13 cellular contexts compared by ENCODE assay signal in genomic region chr19:35510626-35510964, GRCh38. TPM values are rescaled to one million over a fixed set of nuclear protein-coding genes. Genes with fewer than 3 reads are reported as not detected.
DNase-seq lines count a peak whose midpoint lies in the region; ATAC-seq, FAIRE-seq and TF ChIP-seq lines count a peak whose summit lies in the region.
"Had no signal": no experiment of that assay in that cellular context is flagged by ENCODE, and none has a peak within 500 bp of the region (broad histone marks: within the 10 kb centered on the region; RNA-seq: fewer than 3 reads in every experiment).

No MANE protein-coding gene starts in this region.

- in situ Hi-C loops in K562 (cut with MboI), result no loop called here

- ATAC-seq in K562 (peak; percentile 18), upper lobe of left lung (ENCODE audit: low FRiP score in 2 of 2) (peak in 1 of 2 donors; percentile 11)

- no peak for FAIRE-seq in K562 (lab: Jason Lieb, UNC)
- FAIRE-seq: islet of Langerhans had no signal

- H3K27ac Mint-ChIP-seq in activated naive CD8-positive, alpha-beta T cell, result no peak overlapping the region
- no peak overlapping the region for H3K27ac Mint-ChIP-seq in activated naive CD8-positive, alpha-beta T cell treated with anti-CD3 and anti-CD28 coated beads for 36 hours
- H3K27ac Mint-ChIP-seq in mesothelial cell of epicardium, result peak overlapping the region; percentile 98
- H3K27ac Mint-ChIP-seq: activated T-helper 2 cell treated with anti-CD3 and anti-CD28 coated beads, Interferon-gamma antibody, Interleukin-2, Interleukin-4, amounts not matched to agents 10 μg/mL and 5 μg/mL and 100 μg/mL, durations not matched to agents 14 hours and 24 hours and 36 hours; T-helper 1 cell treated with Interleukin-12 subunit alpha and Interleukin-12 subunit beta and Interleukin-4 antibody, amounts not matched to agents 30 μg/mL and 1 μg/mL, for 36 hours had no signal

- intact Hi-C loops in K562 (cut with micrococcal nuclease), result no loop called here

- CTCF ChIA-PET in K562 (lab: Yijun Ruan, JAX; ENCODE audit: low intra/inter-chr PET ratio), result interaction anchor here (0.6 kb wide), 1 partner anchor 206 kb away, joined by 3 read pairs; no protein-coding TSS in a partner anchor

- no peak overlapping the region for H3K27ac ChIP-seq in K562 (ENCODE audit: extremely low read depth, low read depth, low read length)
- peak overlapping the region in 3 of 4 donors; percentile 75 to 81 (median 77) for H3K27ac ChIP-seq in upper lobe of left lung

- H3K4me3 ChIP-seq in K562 (no peak overlapping the region), upper lobe of left lung (peak overlapping the region in 3 of 4 donors; percentile 42 to 48 (median 45))

- TF ChIP-seq POLR2A in K562 (conservative IDR thresholded peaks at IDR 0.05), result no peak
- TF ChIP-seq POLR2A in upper lobe of left lung (IDR thresholded peaks at IDR 0.05), result no peak

- peaks cover 16% of the 10 kb centered on the region for H4K20me1 ChIP-seq in K562 (replicated peaks; ENCODE audit: control insufficient read depth, insufficient read depth, low read length)

- H3K4me1 Mint-ChIP-seq in activated naive CD8-positive, alpha-beta T cell (ENCODE audit: low read depth), result peaks cover 13% of the 10 kb centered on the region
- H3K4me1 Mint-ChIP-seq in activated naive CD8-positive, alpha-beta T cell treated with anti-CD3 and anti-CD28 coated beads for 36 hours, result peaks cover 13% of the 10 kb centered on the region
- H3K4me1 Mint-ChIP-seq in mesothelial cell of epicardium, result peaks cover 15% of the 10 kb centered on the region

- peaks cover 18% of the 10 kb centered on the region for H3K27me3 Mint-ChIP-seq in activated naive CD8-positive, alpha-beta T cell
- H3K27me3 Mint-ChIP-seq in activated naive CD8-positive, alpha-beta T cell treated with anti-CD3 and anti-CD28 coated beads for 36 hours, result peaks cover 72% of the 10 kb centered on the region
- H3K27me3 Mint-ChIP-seq in mesothelial cell of epicardium (ENCODE audit: low read depth), result peaks cover 26% of the 10 kb centered on the region

- POLR2A ChIA-PET in K562 (lab: Yijun Ruan, JAX), result interaction anchor here (0.6 to 1.3 kb wide), 7 partner anchors 8 to 385 kb away, joined by 3 to 5 read pairs (median 3); no protein-coding TSS in a partner anchor

- peak overlapping the region; percentile 71 for H3K4me3 Mint-ChIP-seq in activated naive CD8-positive, alpha-beta T cell
- no peak overlapping the region for H3K4me3 Mint-ChIP-seq in activated naive CD8-positive, alpha-beta T cell treated with anti-CD3 and anti-CD28 coated beads for 36 hours
- H3K4me3 Mint-ChIP-seq in mesothelial cell of epicardium, result peak overlapping the region; percentile 97

- H3K9me3 ChIP-seq in K562 (replicated peaks; ENCODE audit: control insufficient read depth, insufficient read depth, low read depth, low read length), result no peaks in the 10 kb centered on the region
- H3K9me3 ChIP-seq in upper lobe of left lung, result no peaks in the 10 kb centered on the region

- no peak for DNase-seq in activated naive CD8-positive, alpha-beta T cell treated with anti-CD3 and anti-CD28 coated beads for 36 hours
- DNase-seq in K562 (ENCODE audit: extremely low read depth in 1 of 4, low spot score in 3 of 4) (no peak), mesothelial cell of epicardium (ENCODE audit: low spot score in 2 of 2, unreplicated experiment in 2 of 2) (no peak), upper lobe of left lung (no peak), NCI-H146 (lab: John Stamatoyannopoulos, UW) (no peak), NCI-H1436 (lab: John Stamatoyannopoulos, UW) (no peak)
- DNase-seq in activated CD8-positive, alpha-beta memory T cell treated with anti-CD3 and anti-CD28 coated beads, Interleukin-2, amount 50 U/mL, for 48 hours, result no peak

- BruUV-seq in K562 (replicated peaks; lab: Mats Ljungman, UMichigan), result no TSS peak

- peaks cover 60 to 82% of the 10 kb centered on the region in 2 experiments for H3K27me3 ChIP-seq in K562 (ENCODE audit: control insufficient read depth in 2 of 2, insufficient read depth in 2 of 2, low read length in 2 of 2)
- H3K27me3 ChIP-seq in upper lobe of left lung, result no peaks in the 10 kb centered on the region

- no peak overlapping the region for H3K9ac ChIP-seq in K562 (ENCODE audit: insufficient read depth in 1 of 2, low read depth in 2 of 2, low read length in 2 of 2)

- 4% methylated on average over 15 of the region's 15 CpGs for WGBS in K562 (ENCODE audit: insufficient coverage, low coverage, missing lambda C conversion rate)
- WGBS in upper lobe of left lung, 2 donors, result 14% methylated on average over 12 of the region's 15 CpGs; no CpG with 5 or more reads in 1 of the 2 donors

- no peak overlapping the region for H3K4me2 ChIP-seq in K562 (ENCODE audit: insufficient read depth, low read length)

- H3K36me3 ChIP-seq in K562 (ENCODE audit: control insufficient read depth, insufficient read depth, low read length) (no peaks in the 10 kb centered on the region), upper lobe of left lung (no peaks in the 10 kb centered on the region)

- no peak for TF ChIP-seq RAD21 in K562 (CRISPR knock-in tag; conservative IDR thresholded peaks at IDR 0.05 in 1 of 2, IDR thresholded peaks at IDR 0.05 in 1 of 2)

- peaks cover 2% of the 10 kb centered on the region for H3K9me1 ChIP-seq in K562 (ENCODE audit: control insufficient read depth, insufficient read depth, low read length)

- H2AFZ ChIP-seq in K562 (ENCODE audit: low read depth, low read length), result no peak overlapping the region

- TF ChIP-seq CTCF in K562 (IDR thresholded peaks at IDR 0.05 in 2 of 3, conservative IDR thresholded peaks at IDR 0.05 in 1 of 3; ENCODE audit: insufficient read depth in 2 of 3, low read depth in 1 of 3, low read length in 3 of 3) (no peak; a peak in 1 of 6 replicates), mesothelial cell of epicardium (IDR thresholded peaks at IDR 0.05; ENCODE audit: unreplicated experiment) (peak; percentile 53), upper lobe of left lung (IDR thresholded peaks at IDR 0.05) (peak in 1 of 6 experiments; percentile 11)

- TF ChIP-seq EP300 in K562 (IDR thresholded peaks at IDR 0.05; ENCODE audit: low read length), result no peak
- TF ChIP-seq EP300 in upper lobe of left lung (IDR thresholded peaks at IDR 0.05), result no peak

- no peaks in the 10 kb centered on the region for H3K36me3 Mint-ChIP-seq in activated naive CD8-positive, alpha-beta T cell
- no peaks in the 10 kb centered on the region for H3K36me3 Mint-ChIP-seq in activated naive CD8-positive, alpha-beta T cell treated with anti-CD3 and anti-CD28 coated beads for 36 hours
- peaks cover 2% of the 10 kb centered on the region for H3K36me3 Mint-ChIP-seq in mesothelial cell of epicardium

- peaks cover 0 to 36% of the 10 kb centered on the region in 2 experiments; a peak in 4 of 5 replicates for H3K4me1 ChIP-seq in K562 (replicated peaks in 1 of 2; ENCODE audit: control insufficient read depth in 2 of 2, insufficient read depth in 2 of 2, low read length in 2 of 2)
- peaks cover 7 to 24% (median 11%) of the 10 kb centered on the region in 4 donors for H3K4me1 ChIP-seq in upper lobe of left lung

- no peaks in the 10 kb centered on the region for H3K79me2 ChIP-seq in K562 (ENCODE audit: control insufficient read depth, insufficient read depth, low read length)

- no peaks in the 10 kb centered on the region for H3K9me3 Mint-ChIP-seq in activated naive CD8-positive, alpha-beta T cell (ENCODE audit: low read depth)
- no peaks in the 10 kb centered on the region for H3K9me3 Mint-ChIP-seq in activated naive CD8-positive, alpha-beta T cell treated with anti-CD3 and anti-CD28 coated beads for 36 hours
- H3K9me3 Mint-ChIP-seq in mesothelial cell of epicardium, result no peaks in the 10 kb centered on the region
- H3K9me3 Mint-ChIP-seq: activated T-helper 2 cell treated with anti-CD3 and anti-CD28 coated beads, Interferon-gamma antibody, Interleukin-2, Interleukin-4, amounts not matched to agents 10 μg/mL and 5 μg/mL and 100 μg/mL, durations not matched to agents 14 hours and 24 hours and 36 hours; T-helper 1 cell treated with Interleukin-12 subunit alpha and Interleukin-12 subunit beta and Interleukin-4 antibody, amounts not matched to agents 30 μg/mL and 1 μg/mL, for 36 hours had no signal

RNA-seq across cellular contexts. Expression of gene DMKN, which starts 2.9 kb away (rescaled TPM):
- total RNA-seq in activated naive CD8-positive, alpha-beta T cell treated with anti-CD3 and anti-CD28 coated beads for 36 hours, result 1 to 10 TPM; 1.4 to 1.5 TPM
- total RNA-seq in K562 (2011; cell fraction: chromatin; rRNA removed; ENCODE audit: low replicate concordance), result 0.42 and 1.5 TPM in 2 replicates
- 0.67 TPM in 1 of 2 replicates, not detected in the other for total RNA-seq in K562 (2011; cell fraction: nucleolus; rRNA removed)
- total RNA-seq in K562 (2011; cell fraction: nucleoplasm; rRNA removed), result 1.5 TPM in 1 of 2 replicates, not detected in the other
- total RNA-seq in K562 (2014; rRNA removed) (not detected in 2 replicates), K562 (2014; rRNA removed; fragmentation: Illumina TruSeq; extraction: Trizol) (not detected in 2 replicates), K562 (2015; rRNA removed; fragmentation: Illumina TruSeq; extraction: Trizol) (not detected in 2 replicates), K562 (2021) (0.53 TPM in 1 of 2 replicates, not detected in the other), mesothelial cell of epicardium (161 to 172 TPM (median 171 TPM) in 3 replicates), upper lobe of left lung (100 to 1,000 TPM in 3 of 6 donors, 10 to 100 TPM in 3; 64.9 to 127 (median 101) TPM)
- polyA plus RNA-seq in K562 (2011; rRNA removed) (0.36 and 0.65 TPM in 2 replicates), K562 (2014; fragmentation: Illumina TruSeq; extraction: Trizol) (not detected in 2 replicates), K562 (2014; fragmentation: Nextera tagmentation; extraction: Ambion mirVana) (not detected), K562 (2014; rRNA removed) (not detected in 2 replicates)
- 1.3 and 1.6 TPM in 2 replicates for polyA plus RNA-seq in K562 (2011; cell fraction: cytosol; rRNA removed)
- 0.91 and 2.1 TPM in 2 replicates for polyA plus RNA-seq in K562 (2011; cell fraction: nucleus; rRNA removed)
- polyA plus RNA-seq in K562 (2012), result 0.53 and 2.7 TPM in 2 replicates
- polyA minus RNA-seq in K562 (2011; rRNA and poly(A)+ RNA removed), result not detected in 2 replicates
- polyA minus RNA-seq in K562 (2011; cell fraction: cytosol; rRNA and poly(A)+ RNA removed), result not detected in 2 replicates
- 0.13 and 0.89 TPM in 2 replicates for polyA minus RNA-seq in K562 (2011; cell fraction: nucleus; rRNA and poly(A)+ RNA removed)
- total RNA-seq: dermis microvascular lymphatic vessel endothelial cell had no signal

RNA-seq across cellular contexts. Expression of gene SBSN, which starts 17.5 kb away (rescaled TPM):
- total RNA-seq in activated naive CD8-positive, alpha-beta T cell treated with anti-CD3 and anti-CD28 coated beads for 36 hours, result not detected
- not detected in 2 replicates for total RNA-seq in K562 (2011; cell fraction: chromatin; rRNA removed; ENCODE audit: low replicate concordance)
- not detected in 2 replicates for total RNA-seq in K562 (2011; cell fraction: nucleolus; rRNA removed)
- not detected in 2 replicates for total RNA-seq in K562 (2011; cell fraction: nucleoplasm; rRNA removed)
- total RNA-seq in K562 (2014; rRNA removed), result 0.05 TPM in 1 of 2 replicates, not detected in the other
- not detected in 2 replicates for total RNA-seq in K562 (2014; rRNA removed; fragmentation: Illumina TruSeq; extraction: Trizol)
- total RNA-seq in K562 (2015; rRNA removed; fragmentation: Illumina TruSeq; extraction: Trizol), result not detected in 2 replicates
- total RNA-seq in K562 (2021), result not detected in 2 replicates
- not detected in 2 replicates for polyA plus RNA-seq in K562 (2011; rRNA removed)
- polyA plus RNA-seq in K562 (2011; cell fraction: cytosol; rRNA removed), result not detected in 2 replicates
- polyA plus RNA-seq in K562 (2011; cell fraction: nucleus; rRNA removed), result not detected in 2 replicates
- not detected in 2 replicates for polyA plus RNA-seq in K562 (2012)
- polyA plus RNA-seq in K562 (2014; fragmentation: Illumina TruSeq; extraction: Trizol), result not detected in 2 replicates
- not detected for polyA plus RNA-seq in K562 (2014; fragmentation: Nextera tagmentation; extraction: Ambion mirVana)
- not detected in 2 replicates for polyA plus RNA-seq in K562 (2014; rRNA removed)
- not detected in 2 replicates for polyA minus RNA-seq in K562 (2011; rRNA and poly(A)+ RNA removed)
- polyA minus RNA-seq in K562 (2011; cell fraction: cytosol; rRNA and poly(A)+ RNA removed), result not detected in 2 replicates
- not detected in 2 replicates for polyA minus RNA-seq in K562 (2011; cell fraction: nucleus; rRNA and poly(A)+ RNA removed)
- 0.32 to 0.49 TPM (median 0.47 TPM) in 3 replicates for total RNA-seq in mesothelial cell of epicardium
- not detected for total RNA-seq in upper lobe of left lung
- total RNA-seq: activated T-helper 2 cell treated with anti-CD3 and anti-CD28 coated beads, Interferon-gamma antibody, Interleukin-2, Interleukin-4, amounts not matched to agents 10 μg/mL and 5 μg/mL and 100 μg/mL, durations not matched to agents 14 hours and 24 hours and 36 hours; dermis microvascular lymphatic vessel endothelial cell; LHCN-M2 had no signal

RNA-seq across cellular contexts. Expression of gene KRTDAP, which starts 20.3 kb away (rescaled TPM):
- total RNA-seq in activated naive CD8-positive, alpha-beta T cell treated with anti-CD3 and anti-CD28 coated beads for 36 hours, result not detected
- not detected in 2 replicates for total RNA-seq in K562 (2011; cell fraction: chromatin; rRNA removed; ENCODE audit: low replicate concordance)
- total RNA-seq in K562 (2011; cell fraction: nucleolus; rRNA removed), result not detected in 2 replicates
- total RNA-seq in K562 (2011; cell fraction: nucleoplasm; rRNA removed), result not detected in 2 replicates
- total RNA-seq in K562 (2014; rRNA removed), result not detected in 2 replicates
- not detected in 2 replicates for total RNA-seq in K562 (2014; rRNA removed; fragmentation: Illumina TruSeq; extraction: Trizol)
- total RNA-seq in K562 (2015; rRNA removed; fragmentation: Illumina TruSeq; extraction: Trizol), result not detected in 2 replicates
- not detected in 2 replicates for total RNA-seq in K562 (2021)
- not detected in 2 replicates for polyA plus RNA-seq in K562 (2011; rRNA removed)
- not detected in 2 replicates for polyA plus RNA-seq in K562 (2011; cell fraction: cytosol; rRNA removed)
- polyA plus RNA-seq in K562 (2011; cell fraction: nucleus; rRNA removed), result not detected in 2 replicates
- not detected in 2 replicates for polyA plus RNA-seq in K562 (2012)
- polyA plus RNA-seq in K562 (2014; fragmentation: Illumina TruSeq; extraction: Trizol), result not detected in 2 replicates
- polyA plus RNA-seq in K562 (2014; fragmentation: Nextera tagmentation; extraction: Ambion mirVana), result not detected
- not detected in 2 replicates for polyA plus RNA-seq in K562 (2014; rRNA removed)
- not detected in 2 replicates for polyA minus RNA-seq in K562 (2011; rRNA and poly(A)+ RNA removed)
- not detected in 2 replicates for polyA minus RNA-seq in K562 (2011; cell fraction: cytosol; rRNA and poly(A)+ RNA removed)
- polyA minus RNA-seq in K562 (2011; cell fraction: nucleus; rRNA and poly(A)+ RNA removed), result not detected in 2 replicates
- total RNA-seq in mesothelial cell of epicardium, result 1.9 to 3.3 TPM (median 2.5 TPM) in 3 replicates
- under 1 TPM in 1 of 6 donors, not detected in 5; 0.61 TPM for total RNA-seq in upper lobe of left lung
- total RNA-seq: activated T-helper 2 cell treated with anti-CD3 and anti-CD28 coated beads, Interferon-gamma antibody, Interleukin-2, Interleukin-4, amounts not matched to agents 10 μg/mL and 5 μg/mL and 100 μg/mL, durations not matched to agents 14 hours and 24 hours and 36 hours; dermis microvascular lymphatic vessel endothelial cell; LHCN-M2 had no signal

RNA-seq across cellular contexts. Expression of gene GAPDHS, which starts 22.7 kb away (rescaled TPM):
- not detected for total RNA-seq in activated naive CD8-positive, alpha-beta T cell treated with anti-CD3 and anti-CD28 coated beads for 36 hours
- total RNA-seq in K562 (2011; cell fraction: chromatin; rRNA removed; ENCODE audit: low replicate concordance), result not detected in 2 replicates
- not detected in 2 replicates for total RNA-seq in K562 (2011; cell fraction: nucleolus; rRNA removed)
- not detected in 2 replicates for total RNA-seq in K562 (2011; cell fraction: nucleoplasm; rRNA removed)
- total RNA-seq in K562 (2014; rRNA removed), result not detected in 2 replicates
- not detected in 2 replicates for total RNA-seq in K562 (2014; rRNA removed; fragmentation: Illumina TruSeq; extraction: Trizol)
- not detected in 2 replicates for total RNA-seq in K562 (2015; rRNA removed; fragmentation: Illumina TruSeq; extraction: Trizol)
- total RNA-seq in K562 (2021), result not detected in 2 replicates
- polyA plus RNA-seq in K562 (2011; rRNA removed), result 0.08 TPM in 1 of 2 replicates, not detected in the other
- polyA plus RNA-seq in K562 (2011; cell fraction: cytosol; rRNA removed), result not detected in 2 replicates
- polyA plus RNA-seq in K562 (2011; cell fraction: nucleus; rRNA removed), result not detected in 2 replicates
- not detected in 2 replicates for polyA plus RNA-seq in K562 (2012)
- polyA plus RNA-seq in K562 (2014; fragmentation: Illumina TruSeq; extraction: Trizol), result not detected in 2 replicates
- not detected for polyA plus RNA-seq in K562 (2014; fragmentation: Nextera tagmentation; extraction: Ambion mirVana)
- 0.12 TPM in 1 of 2 replicates, not detected in the other for polyA plus RNA-seq in K562 (2014; rRNA removed)
- not detected in 2 replicates for polyA minus RNA-seq in K562 (2011; rRNA and poly(A)+ RNA removed)
- not detected in 2 replicates for polyA minus RNA-seq in K562 (2011; cell fraction: cytosol; rRNA and poly(A)+ RNA removed)
- polyA minus RNA-seq in K562 (2011; cell fraction: nucleus; rRNA and poly(A)+ RNA removed), result not detected in 2 replicates
- total RNA-seq in mesothelial cell of epicardium, result not detected in 3 replicates
- not detected for total RNA-seq in upper lobe of left lung
- total RNA-seq: activated T-helper 2 cell treated with anti-CD3 and anti-CD28 coated beads, Interferon-gamma antibody, Interleukin-2, Interleukin-4, amounts not matched to agents 10 μg/mL and 5 μg/mL and 100 μg/mL, durations not matched to agents 14 hours and 24 hours and 36 hours; dermis microvascular lymphatic vessel endothelial cell; LHCN-M2 had no signal

RNA-seq across cellular contexts. Expression of gene TMEM147, which starts 34.8 kb away (rescaled TPM):
- total RNA-seq in activated naive CD8-positive, alpha-beta T cell treated with anti-CD3 and anti-CD28 coated beads for 36 hours, result 10 to 100 TPM; 74.4 to 81.6 TPM
- total RNA-seq in K562 (2011; cell fraction: chromatin; rRNA removed; ENCODE audit: low replicate concordance), result 68.3 and 181 TPM in 2 replicates
- total RNA-seq in K562 (2011; cell fraction: nucleolus; rRNA removed), result 322 and 336 TPM in 2 replicates
- total RNA-seq in K562 (2011; cell fraction: nucleoplasm; rRNA removed), result 256 and 280 TPM in 2 replicates
- total RNA-seq in K562 (2014; rRNA removed), result 161 and 202 TPM in 2 replicates
- total RNA-seq in K562 (2014; rRNA removed; fragmentation: Illumina TruSeq; extraction: Trizol), result 101 and 120 TPM in 2 replicates
- 124 and 134 TPM in 2 replicates for total RNA-seq in K562 (2015; rRNA removed; fragmentation: Illumina TruSeq; extraction: Trizol)
- 142 and 162 TPM in 2 replicates for total RNA-seq in K562 (2021)
- 189 and 205 TPM in 2 replicates for polyA plus RNA-seq in K562 (2011; rRNA removed)
- polyA plus RNA-seq in K562 (2011; cell fraction: cytosol; rRNA removed), result 306 and 458 TPM in 2 replicates
- polyA plus RNA-seq in K562 (2011; cell fraction: nucleus; rRNA removed), result 165 and 200 TPM in 2 replicates
- polyA plus RNA-seq in K562 (2012), result 129 and 174 TPM in 2 replicates
- polyA plus RNA-seq in K562 (2014; fragmentation: Illumina TruSeq; extraction: Trizol), result 156 and 158 TPM in 2 replicates
- 10 to 100 TPM; 73.8 to 78.2 TPM for polyA plus RNA-seq in K562 (2014; fragmentation: Nextera tagmentation; extraction: Ambion mirVana)
- polyA plus RNA-seq in K562 (2014; rRNA removed), result 194 and 231 TPM in 2 replicates
- polyA minus RNA-seq in K562 (2011; rRNA and poly(A)+ RNA removed), result 135 and 206 TPM in 2 replicates
- 70.2 and 86.0 TPM in 2 replicates for polyA minus RNA-seq in K562 (2011; cell fraction: cytosol; rRNA and poly(A)+ RNA removed)
- polyA minus RNA-seq in K562 (2011; cell fraction: nucleus; rRNA and poly(A)+ RNA removed), result 29.9 and 42.4 TPM in 2 replicates
- 82.2 to 82.7 TPM (median 82.3 TPM) in 3 replicates for total RNA-seq in mesothelial cell of epicardium
- 10 to 100 TPM; 25.1 to 94.2 (median 71.2) TPM for total RNA-seq in upper lobe of left lung

Comparison
In these comparisons a context has a peak if more than half of its experiments do, and no peak if none do; other contexts are left out.
1. RNA of gene DMKN, which starts 2.9 kb away (total RNA-seq): 161 to 172 TPM in mesothelial cell of epicardium and 64.9 to 127 TPM in upper lobe of left lung; 1.4 to 1.5 TPM in activated naive CD8-positive, alpha-beta T cell treated with anti-CD3 and anti-CD28 coated beads for 36 hours and 0.42 to 1.5 TPM in K562; every median in the first group is over 10 times any median in the second.